37 cellular contexts compared by ENCODE assay signal in genomic region chr5:147819371-147819770, GRCh38. TPM values are rescaled to one million over a fixed set of nuclear protein-coding genes. Genes with fewer than 3 reads are reported as not detected.
"Had no signal": no experiment of that assay in that cellular context is flagged by ENCODE, and none has a peak within 500 bp of the region (broad histone marks: within the 10 kb centered on the region; RNA-seq: fewer than 3 reads in every experiment).

No MANE protein-coding gene starts in this region.

- H3K27ac Mint-ChIP-seq: activated B cell treated with CpG ODN at 0.5 μM for 24 hours; activated CD4-positive, alpha-beta memory T cell treated with anti-CD3 and anti-CD28 coated beads for 36 hours; activated naive CD4-positive, alpha-beta T cell treated with anti-CD3 and anti-CD28 coated beads, Interleukin-2, amount 10 ng/mL, durations not matched to agents 7 days and 5 days; activated naive CD8-positive, alpha-beta T cell; activated naive CD8-positive, alpha-beta T cell treated with anti-CD3 and anti-CD28 coated beads, Interleukin-2, amount 50 U/mL, for 24 hours had no signal

- DNase-seq: activated B cell treated with CpG ODN at 0.5 μM for 24 hours; activated CD4-positive, alpha-beta memory T cell treated with anti-CD3 and anti-CD28 coated beads for 36 hours; activated CD4-positive, alpha-beta T cell treated with anti-CD3 and anti-CD28 coated beads for 4 hours; activated CD4-positive, alpha-beta T cell treated with anti-CD3 and anti-CD28 coated beads, Interleukin-2, amount 50 U/mL, for 1 hour; activated CD4-positive, CD25-positive, alpha-beta regulatory T cell treated with anti-CD3 and anti-CD28 coated beads, Interleukin-2, amount 50 U/mL, for 72 hours; activated CD8-positive, alpha-beta memory T cell treated with anti-CD3 and anti-CD28 coated beads, Interleukin-2, amount 50 U/mL, for 4 hours; activated effector memory CD4-positive, alpha-beta T cell treated with Interleukin-2 at 50 U/mL for 16 hours; activated naive CD4-positive, alpha-beta T cell treated with anti-CD3 and anti-CD28 coated beads, Interleukin-2, amount 10 ng/mL, durations not matched to agents 7 days and 5 days; activated naive CD8-positive, alpha-beta T cell treated with anti-CD3 and anti-CD28 coated beads, Interleukin-2, amount 50 U/mL, for 24 hours; activated T-cell treated with anti-CD3 and anti-CD28 coated beads for 4 hours; activated T-cell treated with anti-CD3 and anti-CD28 coated beads, Interleukin-2, amount 50 U/mL, for 48 hours; aorta; KG1; MM.1S; MV-4-11; NCI-H1092 treated with DMSO at 0.1 percent for 48 hours; NCI-H1417; NCI-H146; NCI-H187 treated with DMSO at 0.1 percent for 48 hours; NCI-H2081; NCI-H2171 treated with DMSO at 0.1 percent for 48 hours; NCI-H2227 treated with DMSO at 0.1 percent for 48 hours; NCI-H446; NCI-H510A treated with DMSO at 0.1 percent for 48 hours; SHP77; SW 1271; T-helper 1 cell; T-helper 2 cell; T-helper 9 cell had no signal

- H3K36me3 Mint-ChIP-seq: activated CD4-positive, alpha-beta memory T cell treated with anti-CD3 and anti-CD28 coated beads for 36 hours; activated naive CD4-positive, alpha-beta T cell treated with anti-CD3 and anti-CD28 coated beads, Interleukin-2, amount 10 ng/mL, durations not matched to agents 7 days and 5 days; activated naive CD8-positive, alpha-beta T cell had no signal

- H3K9me3 Mint-ChIP-seq: activated B cell treated with CpG ODN at 0.5 μM for 24 hours; activated naive CD4-positive, alpha-beta T cell treated with anti-CD3 and anti-CD28 coated beads, Interleukin-2, amount 10 ng/mL, durations not matched to agents 7 days and 5 days; activated naive CD8-positive, alpha-beta T cell treated with anti-CD3 and anti-CD28 coated beads, Interleukin-2, amount 50 U/mL, for 24 hours had no signal

- H3K4me3 Mint-ChIP-seq: activated B cell treated with CpG ODN at 0.5 μM for 24 hours; activated CD4-positive, alpha-beta memory T cell treated with anti-CD3 and anti-CD28 coated beads for 36 hours; activated naive CD4-positive, alpha-beta T cell treated with anti-CD3 and anti-CD28 coated beads, Interleukin-2, amount 10 ng/mL, durations not matched to agents 7 days and 5 days; activated naive CD8-positive, alpha-beta T cell; activated naive CD8-positive, alpha-beta T cell treated with anti-CD3 and anti-CD28 coated beads, Interleukin-2, amount 50 U/mL, for 24 hours had no signal

- H3K9me3 ChIP-seq: breast epithelium, SJSA1 had no signal

- H3K27ac ChIP-seq: breast epithelium, SJSA1, VCaP had no signal

- H3K27me3 ChIP-seq: breast epithelium had no signal

- H3K27me3 Mint-ChIP-seq: activated B cell treated with CpG ODN at 0.5 μM for 24 hours; activated CD4-positive, alpha-beta memory T cell treated with anti-CD3 and anti-CD28 coated beads for 36 hours; activated naive CD4-positive, alpha-beta T cell treated with anti-CD3 and anti-CD28 coated beads, Interleukin-2, amount 10 ng/mL, durations not matched to agents 7 days and 5 days; activated naive CD8-positive, alpha-beta T cell; activated naive CD8-positive, alpha-beta T cell treated with anti-CD3 and anti-CD28 coated beads, Interleukin-2, amount 50 U/mL, for 24 hours had no signal

- H3K4me1 ChIP-seq: breast epithelium, SJSA1 had no signal

- H3K4me3 ChIP-seq: breast epithelium, SJSA1 had no signal

- H3K36me3 ChIP-seq: breast epithelium, SJSA1 had no signal

- ATAC-seq: activated naive CD8-positive, alpha-beta T cell treated with anti-CD3 and anti-CD28 coated beads, Interleukin-2, amount 50 U/mL, for 24 hours; Panc1 had no signal

- H3K4me1 Mint-ChIP-seq: activated B cell treated with CpG ODN at 0.5 μM for 24 hours; activated naive CD4-positive, alpha-beta T cell treated with anti-CD3 and anti-CD28 coated beads, Interleukin-2, amount 10 ng/mL, durations not matched to agents 7 days and 5 days; activated naive CD8-positive, alpha-beta T cell treated with anti-CD3 and anti-CD28 coated beads, Interleukin-2, amount 50 U/mL, for 24 hours had no signal

RNA-seq across cellular contexts. Expression of gene SPINK1, which starts 12.1 kb away (rescaled TPM):
- total RNA-seq: activated B cell treated with CpG ODN at 0.5 μM for 24 hours; activated CD4-positive, alpha-beta memory T cell treated with anti-CD3 and anti-CD28 coated beads for 36 hours; LHCN-M2; RPMI7951; SJSA1 had no signal

RNA-seq across cellular contexts. Expression of gene SCGB3A2, which starts 59.1 kb away (rescaled TPM):
- total RNA-seq: activated B cell treated with CpG ODN at 0.5 μM for 24 hours; activated CD4-positive, alpha-beta memory T cell treated with anti-CD3 and anti-CD28 coated beads for 36 hours; aorta; breast epithelium; cardiac septum; LHCN-M2; RPMI7951; SJSA1 had no signal
